In genomic region chr7:152882576-152883310, GRCh38 we compare ENCODE assay signal across 16 cellular contexts.
DNase-seq lines count a peak whose midpoint lies in the region; ATAC-seq and TF ChIP-seq lines count a peak whose summit lies in the region.
"Had no signal": no experiment of that assay in that cellular context is flagged by ENCODE, and none has a peak within 500 bp of the region (broad histone marks: within the 10 kb centered on the region; RNA-seq: fewer than 3 reads in every experiment).

No MANE protein-coding gene starts in this region.

- H3K4me2 ChIP-seq in neuronal stem cell (ENCODE audit: insufficient read depth, low read length, poor library complexity, severe bottlenecking): no peak overlapping the region
- H3K4me2 ChIP-seq: BLaER1 had no signal

- no peaks in the 10 kb centered on the region for H3K4me1 Mint-ChIP-seq in activated CD8-positive, alpha-beta memory T cell treated with anti-CD3 and anti-CD28 coated beads, Interleukin-2, amount 10 ng/mL, durations not matched to agents 7 days and 5 days
- H3K4me1 Mint-ChIP-seq in endodermal cell: peaks cover 6% of the 10 kb centered on the region
- H3K4me1 Mint-ChIP-seq in Calu3 (ENCODE audit: low read depth, unreplicated experiment): no peaks in the 10 kb centered on the region
- H3K4me1 Mint-ChIP-seq: CD8-positive, alpha-beta memory T cell had no signal

- H2AK5ac ChIP-seq in neuronal stem cell (ENCODE audit: low read depth, low read length): no peak overlapping the region

- intact Hi-C loops in upper lobe of right lung (cut with DNase I): no loop called here
- intact Hi-C loops in vagina (cut with DNase I): no loop called here
- intact Hi-C loops in Calu3 (cut with micrococcal nuclease; ENCODE audit: unreplicated experiment): no loop called here

- H3K36me3 ChIP-seq in endodermal cell (ENCODE audit: control insufficient read depth, insufficient read depth, low read length) (no peaks in the 10 kb centered on the region), neuronal stem cell (replicated peaks in 1 of 2; ENCODE audit: control insufficient read depth in 2 of 2, insufficient read depth in 2 of 2, low read length in 2 of 2) (no peaks in the 10 kb centered on the region), upper lobe of right lung (no peaks in the 10 kb centered on the region), vagina (no peaks in the 10 kb centered on the region)
- H3K36me3 ChIP-seq: BLaER1 had no signal

- no peak overlapping the region for H3K4me3 ChIP-seq in endodermal cell (ENCODE audit: low read length)
- H3K4me3 ChIP-seq in neuronal stem cell (ENCODE audit: low read length in 2 of 2): no peak overlapping the region
- no peak overlapping the region for H3K4me3 ChIP-seq in upper lobe of right lung
- H3K4me3 ChIP-seq in vagina: no peak overlapping the region
- H3K4me3 ChIP-seq: BLaER1 had no signal

- no peak overlapping the region for H4K8ac ChIP-seq in neuronal stem cell (ENCODE audit: low read depth, low read length)

- H3K14ac ChIP-seq in neuronal stem cell (ENCODE audit: low read length): peak overlapping the region; percentile 71

- H3K23ac ChIP-seq in neuronal stem cell (ENCODE audit: low read depth, low read length, poor library complexity): no peak overlapping the region

- H4K91ac ChIP-seq in neuronal stem cell (ENCODE audit: low read depth, low read length, poor library complexity): no peak overlapping the region

- H3K4me3 Mint-ChIP-seq in activated CD8-positive, alpha-beta memory T cell treated with anti-CD3 and anti-CD28 coated beads, Interleukin-2, amount 10 ng/mL, durations not matched to agents 7 days and 5 days: no peak overlapping the region
- H3K4me3 Mint-ChIP-seq in endodermal cell (no peak overlapping the region), Calu3 (ENCODE audit: low read depth, unreplicated experiment) (no peak overlapping the region)
- H3K4me3 Mint-ChIP-seq: CD8-positive, alpha-beta memory T cell had no signal

- H2AFZ ChIP-seq in neuronal stem cell (ENCODE audit: low read length): no peak overlapping the region

- no peak overlapping the region for H2BK120ac ChIP-seq in neuronal stem cell (ENCODE audit: low read depth, low read length)

- H3K4ac ChIP-seq in neuronal stem cell (ENCODE audit: low read length): no peak overlapping the region

- no peak for ATAC-seq in activated CD8-positive, alpha-beta memory T cell treated with anti-CD3 and anti-CD28 coated beads, Interleukin-2, amount 10 ng/mL, durations not matched to agents 7 days and 5 days
- ATAC-seq in upper lobe of right lung: no peak
- ATAC-seq: HCT116 had no signal

- BruUV-seq in Calu3 (replicated peaks; lab: Mats Ljungman, UMichigan): no TSS peak

- DNase-seq in activated CD8-positive, alpha-beta memory T cell treated with anti-CD3 and anti-CD28 coated beads, Interleukin-2, amount 50 U/mL, for 48 hours: peak; percentile 37
- DNase-seq in activated CD8-positive, alpha-beta memory T cell treated with anti-CD3 and anti-CD28 coated beads, Interleukin-2, amount 10 ng/mL, durations not matched to agents 7 days and 5 days: no peak
- DNase-seq in endodermal cell: peak; percentile 24
- no peak for DNase-seq in neuronal stem cell (ENCODE audit: low spot score)
- DNase-seq in upper lobe of right lung: peak; percentile 27
- DNase-seq in vagina (ENCODE audit: extremely low spot score in 2 of 2): no peak
- DNase-seq in AG08395 (ENCODE audit: low spot score): no peak
- no peak for DNase-seq in Calu3
- DNase-seq: AML-193; Caco-2; CD8-positive, alpha-beta memory T cell; GF-D8 had no signal

- H3K79me1 ChIP-seq in neuronal stem cell (ENCODE audit: low read depth, low read length): no peaks in the 10 kb centered on the region

- H3K18ac ChIP-seq in neuronal stem cell (ENCODE audit: low read length): peak overlapping the region; percentile 27

- H3K9ac ChIP-seq in endodermal cell (ENCODE audit: extremely low read depth, low read length, poor library complexity, severe bottlenecking): no peak overlapping the region
- no peak overlapping the region for H3K9ac ChIP-seq in neuronal stem cell (ENCODE audit: low read depth, low read length, poor library complexity)
- H3K9ac ChIP-seq: BLaER1 had no signal

- no peaks in the 10 kb centered on the region for H3K27me3 Mint-ChIP-seq in activated CD8-positive, alpha-beta memory T cell treated with anti-CD3 and anti-CD28 coated beads, Interleukin-2, amount 10 ng/mL, durations not matched to agents 7 days and 5 days
- H3K27me3 Mint-ChIP-seq in endodermal cell (ENCODE audit: insufficient read depth) (no peaks in the 10 kb centered on the region), Calu3 (ENCODE audit: unreplicated experiment) (no peaks in the 10 kb centered on the region)
- H3K27me3 Mint-ChIP-seq: CD8-positive, alpha-beta memory T cell had no signal

- peaks cover 2% of the 10 kb centered on the region for H3K36me3 Mint-ChIP-seq in activated CD8-positive, alpha-beta memory T cell treated with anti-CD3 and anti-CD28 coated beads, Interleukin-2, amount 10 ng/mL, durations not matched to agents 7 days and 5 days
- H3K36me3 Mint-ChIP-seq in endodermal cell (ENCODE audit: low read depth) (no peaks in the 10 kb centered on the region), Calu3 (ENCODE audit: insufficient read depth, unreplicated experiment) (no peaks in the 10 kb centered on the region)

- H3K9me3 Mint-ChIP-seq in activated CD8-positive, alpha-beta memory T cell treated with anti-CD3 and anti-CD28 coated beads, Interleukin-2, amount 10 ng/mL, durations not matched to agents 7 days and 5 days (ENCODE audit: low read depth): no peaks in the 10 kb centered on the region
- H3K9me3 Mint-ChIP-seq in endodermal cell: peaks cover 17% of the 10 kb centered on the region
- H3K9me3 Mint-ChIP-seq in Calu3 (ENCODE audit: low read depth, unreplicated experiment): peaks cover 3% of the 10 kb centered on the region

- TF ChIP-seq CTCF in endodermal cell (conservative IDR thresholded peaks at IDR 0.05): no peak
- no peak for TF ChIP-seq CTCF in upper lobe of right lung (IDR thresholded peaks at IDR 0.05)
- TF ChIP-seq CTCF in vagina (IDR thresholded peaks at IDR 0.05): no peak
- no peak for TF ChIP-seq CTCF in Calu3 (IDR thresholded peaks at IDR 0.05; ENCODE audit: unreplicated experiment)

- H2BK15ac ChIP-seq in neuronal stem cell (ENCODE audit: low read length): no peak overlapping the region

- no peaks in the 10 kb centered on the region for H3K27me3 ChIP-seq in endodermal cell (ENCODE audit: control insufficient read depth, insufficient read depth, low read length, poor library complexity, severe bottlenecking)
- H3K27me3 ChIP-seq in neuronal stem cell (ENCODE audit: control insufficient read depth in 3 of 3, insufficient read depth in 3 of 3, low read depth in 1 of 3, low read length in 3 of 3): no peaks in the 10 kb centered on the region
- no peaks in the 10 kb centered on the region for H3K27me3 ChIP-seq in upper lobe of right lung
- H3K27me3 ChIP-seq in vagina: no peaks in the 10 kb centered on the region
- H3K27me3 ChIP-seq: BLaER1 had no signal

- CTCF ChIA-PET in activated CD8-positive, alpha-beta memory T cell treated with anti-CD3 and anti-CD28 coated beads, Interleukin-2, amount 10 ng/mL, durations not matched to agents 7 days and 5 days (lab: Charles Lee): no interaction called here
- CTCF ChIA-PET in Calu3 (lab: Charles Lee): no interaction called here

- WGBS in endodermal cell (ENCODE audit: insufficient coverage in 1 of 2, insufficient read length in 1 of 2), 2 experiments: 89% methylated on average over 15 to 19 of the region's 19 CpGs
- WGBS in neuronal stem cell (ENCODE audit: extremely low coverage in 2 of 2, insufficient read length in 2 of 2, insufficient replicate concordance in 1 of 2), 2 donors: no CpG with 5 or more reads among the region's 19 CpGs

- no peaks in the 10 kb centered on the region for H3K4me1 ChIP-seq in endodermal cell (ENCODE audit: control insufficient read depth, insufficient read depth, low read length)
- H3K4me1 ChIP-seq in neuronal stem cell (ENCODE audit: control insufficient read depth in 2 of 2, insufficient read depth in 1 of 2, low read depth in 1 of 2, low read length in 2 of 2): no peaks in the 10 kb centered on the region
- H3K4me1 ChIP-seq in upper lobe of right lung: no peaks in the 10 kb centered on the region
- H3K4me1 ChIP-seq in vagina: no peaks in the 10 kb centered on the region
- H3K4me1 ChIP-seq: BLaER1, Caco-2 had no signal

- no peak overlapping the region for H3K27ac Mint-ChIP-seq in activated CD8-positive, alpha-beta memory T cell treated with anti-CD3 and anti-CD28 coated beads, Interleukin-2, amount 10 ng/mL, durations not matched to agents 7 days and 5 days
- H3K27ac Mint-ChIP-seq in endodermal cell (no peak overlapping the region), Calu3 (ENCODE audit: unreplicated experiment) (no peak overlapping the region)
- H3K27ac Mint-ChIP-seq: CD8-positive, alpha-beta memory T cell had no signal

- TF ChIP-seq POLR2A in vagina (IDR thresholded peaks at IDR 0.05): no peak

- H2BK5ac ChIP-seq in neuronal stem cell (ENCODE audit: low read length): no peak overlapping the region

- H3K27ac ChIP-seq in endodermal cell (ENCODE audit: low read depth, low read length) (no peak overlapping the region), neuronal stem cell (replicated peaks; ENCODE audit: low read length) (no peak overlapping the region), upper lobe of right lung (no peak overlapping the region), vagina (no peak overlapping the region)
- H3K27ac ChIP-seq: 22Rv1, BLaER1, HL-60 had no signal

- H3K9me3 ChIP-seq in endodermal cell (ENCODE audit: control insufficient read depth, low read length): no peaks in the 10 kb centered on the region
- no peaks in the 10 kb centered on the region for H3K9me3 ChIP-seq in neuronal stem cell (replicated peaks in 1 of 2; ENCODE audit: control insufficient read depth in 2 of 2, insufficient read depth in 1 of 2, low read depth in 1 of 2, low read length in 2 of 2)
- no peaks in the 10 kb centered on the region for H3K9me3 ChIP-seq in upper lobe of right lung
- H3K9me3 ChIP-seq in vagina: no peaks in the 10 kb centered on the region
- H3K9me3 ChIP-seq: BLaER1, Caco-2 had no signal

- no peak overlapping the region for H2BK12ac ChIP-seq in neuronal stem cell (ENCODE audit: low read length)

Comparison
In these comparisons a context has a peak if more than half of its experiments do, and no peak if none do; other contexts are left out.
1. DNase-seq: peak in activated CD8-positive, alpha-beta memory T cell treated with anti-CD3 and anti-CD28 coated beads, Interleukin-2, amount 50 U/mL, for 48 hours (single experiment), endodermal cell (single experiment) and upper lobe of right lung (single experiment); none in activated CD8-positive, alpha-beta memory T cell treated with anti-CD3 and anti-CD28 coated beads, Interleukin-2, amount 10 ng/mL, durations not matched to agents 7 days and 5 days (single experiment), neuronal stem cell (single experiment), vagina (0 of 2), AG08395 (single experiment) and Calu3 (single experiment).